27 cellular contexts compared by ENCODE assay signal in genomic region chr4:178314287-178314686, GRCh38.
"Had no signal": no experiment of that assay in that cellular context is flagged by ENCODE, and none has a peak within 500 bp of the region (broad histone marks: within the 10 kb centered on the region; RNA-seq: fewer than 3 reads in every experiment).

No MANE protein-coding gene starts in this region.

- ATAC-seq: naive thymus-derived CD8-positive, alpha-beta T cell; natural killer cell treated with Interleukin-12 subunit alpha and Interleukin-12 subunit beta and Interleukin-15 and Interleukin-18, amount 100 ng/mL, for 72 hours; pancreas; psoas muscle; right cardiac atrium; right lobe of liver; stimulated activated effector memory CD8-positive, alpha-beta T cell treated with anti-CD3 and anti-CD28 coated beads, Interleukin-12 subunit alpha, Interleukin-12 subunit beta, amount 100 ng/mL, for 72 hours; stimulated activated naive B cell treated with anti-CD40 and anti-IgM and Interleukin-4, amounts not matched to agents 10 μg/mL and 1 μg/mL and 100 μg/mL, for 72 hours; upper lobe of right lung had no signal

- H3K36me3 Mint-ChIP-seq: naive thymus-derived CD8-positive, alpha-beta T cell; natural killer cell treated with Interleukin-12 subunit alpha and Interleukin-12 subunit beta and Interleukin-15 and Interleukin-18, amount 100 ng/mL, for 72 hours; stimulated activated effector memory CD8-positive, alpha-beta T cell treated with anti-CD3 and anti-CD28 coated beads, Interleukin-12 subunit alpha, Interleukin-12 subunit beta, amount 100 ng/mL, for 72 hours; stimulated activated naive B cell treated with anti-CD40 and anti-IgM and Interleukin-4, amounts not matched to agents 10 μg/mL and 1 μg/mL and 100 μg/mL, for 72 hours; type B pancreatic cell had no signal

- H3K4me1 Mint-ChIP-seq: naive thymus-derived CD8-positive, alpha-beta T cell; nephron progenitor cell; neural crest cell; stimulated activated effector memory CD8-positive, alpha-beta T cell treated with anti-CD3 and anti-CD28 coated beads, Interleukin-12 subunit alpha, Interleukin-12 subunit beta, amount 100 ng/mL, for 72 hours; stimulated activated naive B cell treated with anti-CD40 and anti-IgM and Interleukin-4, amounts not matched to agents 10 μg/mL and 1 μg/mL and 100 μg/mL, for 72 hours had no signal

- H3K4me1 ChIP-seq: pancreas, psoas muscle, right lobe of liver, sigmoid colon, stomach, testis, tibial artery, upper lobe of right lung, uterus had no signal

- H3K4me3 ChIP-seq: pancreas, psoas muscle, right lobe of liver, sigmoid colon, stomach, testis, tibial artery, transverse colon, upper lobe of right lung, uterus had no signal

- H3K4me3 Mint-ChIP-seq: naive thymus-derived CD8-positive, alpha-beta T cell; natural killer cell treated with Interleukin-12 subunit alpha and Interleukin-12 subunit beta and Interleukin-15 and Interleukin-18, amount 100 ng/mL, for 72 hours; nephron progenitor cell; neural crest cell; stimulated activated effector memory CD8-positive, alpha-beta T cell treated with anti-CD3 and anti-CD28 coated beads, Interleukin-12 subunit alpha, Interleukin-12 subunit beta, amount 100 ng/mL, for 72 hours; stimulated activated naive B cell treated with anti-CD40 and anti-IgM and Interleukin-4, amounts not matched to agents 10 μg/mL and 1 μg/mL and 100 μg/mL, for 72 hours; stimulated activated naive CD8-positive, alpha-beta T cell treated with anti-CD3 and anti-CD28 coated beads, Interleukin-15, Interleukin-2, amounts not matched to agents 100 ng/mL and 50 ng/mL, for 24 hours; type B pancreatic cell had no signal

- H3K27ac ChIP-seq: neutrophil, pancreas, psoas muscle, right lobe of liver, sigmoid colon, stomach, testis, tibial artery, transverse colon, upper lobe of right lung, uterus had no signal

- H3K36me3 ChIP-seq: neutrophil, pancreas, right lobe of liver, sigmoid colon, stomach, tibial artery, transverse colon, upper lobe of right lung, uterus had no signal

- DNase-seq: naive thymus-derived CD8-positive, alpha-beta T cell; nephron progenitor cell; nucleus accumbens; pancreas; psoas muscle; right cardiac atrium; right lobe of liver; sigmoid colon; small intestine; stimulated activated CD4-positive, alpha-beta T cell treated with anti-CD3 and anti-CD28 coated beads, Interleukin-15, amount 100 ng/mL, for 24 hours; stimulated activated CD4-positive, alpha-beta T cell treated with anti-CD3 and anti-CD28 coated beads, Interleukin-2, amount 100 ng/mL, for 24 hours; stimulated activated CD4-positive, alpha-beta T cell treated with anti-CD3 and anti-CD28 coated beads, Interleukin-2, amount 100 ng/mL, for 48 hours; stimulated activated CD4-positive, alpha-beta T cell treated with anti-CD3 and anti-CD28 coated beads, Interleukin-4, amount 100 ng/mL, for 24 hours; stimulated activated naive B cell treated with anti-CD40 and anti-IgM and Interleukin-4, amounts not matched to agents 10 μg/mL and 1 μg/mL and 100 μg/mL, for 72 hours; stimulated activated naive CD4-positive, alpha-beta T cell treated with Interleukin-2 at 50 U/mL for 16 hours; stomach; testis; tibial artery; transverse colon; upper lobe of right lung; uterus had no signal

- H3K9me3 Mint-ChIP-seq: type B pancreatic cell had no signal

- H3K9me3 ChIP-seq: pancreas, right lobe of liver, testis, upper lobe of right lung, uterus had no signal

- H3K27ac Mint-ChIP-seq: naive thymus-derived CD8-positive, alpha-beta T cell; natural killer cell treated with Interleukin-12 subunit alpha and Interleukin-12 subunit beta and Interleukin-15 and Interleukin-18, amount 100 ng/mL, for 72 hours; nephron progenitor cell; stimulated activated effector memory CD8-positive, alpha-beta T cell treated with anti-CD3 and anti-CD28 coated beads, Interleukin-12 subunit alpha, Interleukin-12 subunit beta, amount 100 ng/mL, for 72 hours; stimulated activated naive B cell treated with anti-CD40 and anti-IgM and Interleukin-4, amounts not matched to agents 10 μg/mL and 1 μg/mL and 100 μg/mL, for 72 hours; stimulated activated naive CD8-positive, alpha-beta T cell treated with anti-CD3 and anti-CD28 coated beads, Interleukin-15, Interleukin-2, amounts not matched to agents 100 ng/mL and 50 ng/mL, for 24 hours; type B pancreatic cell had no signal

- H3K27me3 ChIP-seq: neutrophil, right lobe of liver, sigmoid colon, stomach, testis, tibial artery, transverse colon, upper lobe of right lung, uterus had no signal

- H3K27me3 Mint-ChIP-seq: naive thymus-derived CD8-positive, alpha-beta T cell; natural killer cell treated with Interleukin-12 subunit alpha and Interleukin-12 subunit beta and Interleukin-15 and Interleukin-18, amount 100 ng/mL, for 72 hours; stimulated activated naive B cell treated with anti-CD40 and anti-IgM and Interleukin-4, amounts not matched to agents 10 μg/mL and 1 μg/mL and 100 μg/mL, for 72 hours; stimulated activated naive CD8-positive, alpha-beta T cell treated with anti-CD3 and anti-CD28 coated beads, Interleukin-15, Interleukin-2, amounts not matched to agents 100 ng/mL and 50 ng/mL, for 24 hours; type B pancreatic cell had no signal
